6 cellular contexts compared by ENCODE assay signal in the genomic region with DNA sequence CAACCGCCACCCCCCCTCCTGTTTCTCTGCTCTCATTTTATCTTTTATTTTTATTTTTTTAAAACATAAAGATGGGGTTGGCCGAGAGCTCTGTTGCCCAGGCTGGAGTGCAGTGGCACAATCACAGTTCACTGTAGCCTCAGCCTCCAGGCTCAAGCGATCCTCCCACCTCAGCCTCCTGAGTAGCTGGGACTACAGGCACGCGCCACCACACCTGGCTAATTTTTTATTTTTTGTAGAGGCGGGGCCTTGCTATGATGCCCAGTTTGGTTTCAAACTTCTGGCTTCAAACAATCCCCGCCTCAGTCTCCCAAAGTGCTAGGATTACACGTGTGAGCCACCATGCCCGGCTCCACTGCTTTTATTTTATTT. TPM values are rescaled to one million over a fixed set of nuclear protein-coding genes. Genes with fewer than 3 reads are reported as not detected.
DNase-seq lines count a peak whose midpoint lies in the region; ATAC-seq, FAIRE-seq and TF ChIP-seq lines count a peak whose summit lies in the region.
"Not testable (repeated sequence)": the region's sequence is repeated elsewhere in the genome, so short reads cannot be mapped to it uniquely, and the experiment has no call there.

No MANE protein-coding gene starts in this region.

- POLR2A ChIA-PET in A549 (lab: Yijun Ruan, JAX), result interaction anchor here (0.8 kb wide), 1 partner anchor 1297 kb away, joined by 3 read pairs; no protein-coding TSS in a partner anchor
- POLR2A ChIA-PET in K562 (lab: Yijun Ruan, JAX), result not testable (repeated sequence)

- not testable (repeated sequence) for BruUV-seq in K562 (replicated peaks; lab: Mats Ljungman, UMichigan)

- not testable (repeated sequence) for H3K4me3 ChIP-seq in A549; adipocyte (ENCODE audit: low read length); K562; hepatocyte; liver (ENCODE audit: low read depth in 1 of 3, low read length in 3 of 3); parathyroid adenoma (ENCODE audit: low read depth, low read length)

- TF ChIP-seq POLR2A in A549 (IDR thresholded peaks at IDR 0.05; ENCODE audit: low read length); K562 (conservative IDR thresholded peaks at IDR 0.05): not testable (repeated sequence)

- intact Hi-C loops in K562 (cut with micrococcal nuclease), result not testable (repeated sequence)

- not testable (repeated sequence) for H4K20me1 ChIP-seq in K562 (replicated peaks; ENCODE audit: control insufficient read depth, insufficient read depth, low read length); hepatocyte (ENCODE audit: insufficient read depth, poor library complexity, severe bottlenecking)

- H3K79me2 ChIP-seq in K562 (ENCODE audit: control insufficient read depth, insufficient read depth, low read length); hepatocyte; parathyroid adenoma: not testable (repeated sequence)

- not testable (repeated sequence) for FAIRE-seq in A549 (lab: Jason Lieb, UNC); K562 (lab: Jason Lieb, UNC)

- H3K4me2 ChIP-seq in A549, result peak overlapping the region; percentile 22; the same call in 2 of the 3 replicates
- H3K4me2 ChIP-seq in K562 (ENCODE audit: insufficient read depth, low read length); hepatocyte; parathyroid adenoma (ENCODE audit: low read length): not testable (repeated sequence)

- ATAC-seq in A549, K562: not testable (repeated sequence)

- 0 out of 2 replicates have a peak overlapping the region, but pooled peaks have one; percentile 30 for H2AFZ ChIP-seq in K562 (ENCODE audit: low read depth, low read length)
- H2AFZ ChIP-seq in hepatocyte, result not testable (repeated sequence)
- peak overlapping the region; percentile 40 for H2AFZ ChIP-seq in parathyroid adenoma

- not testable (repeated sequence) for H3K9me1 ChIP-seq in K562 (ENCODE audit: control insufficient read depth, insufficient read depth, low read length)

- not testable (repeated sequence) for DNase-seq in A549 (ENCODE audit: low read depth in 1 of 2, low spot score in 1 of 2); adipocyte (ENCODE audit: low read depth); K562 (ENCODE audit: extremely low read depth in 1 of 4, low spot score in 3 of 4); hepatocyte (ENCODE audit: low spot score)

- 94% methylated on average over 9 of the region's 9 CpGs for WGBS in A549 (ENCODE audit: missing lambda C conversion rate)
- WGBS in K562 (ENCODE audit: insufficient coverage, low coverage, missing lambda C conversion rate), result 78% methylated on average over 9 of the region's 9 CpGs
- over 99% methylated on average over 9 of the region's 9 CpGs for WGBS in hepatocyte (ENCODE audit: low lambda C conversion rate, missing lambda C conversion rate)
- 72% methylated on average over 9 of the region's 9 CpGs for WGBS in liver

- not testable (repeated sequence) for H3K9me2 ChIP-seq in hepatocyte (replicated peaks; ENCODE audit: insufficient read depth)

- not testable (repeated sequence) for H3K27me3 ChIP-seq in adipocyte (replicated peaks; ENCODE audit: control insufficient read depth, insufficient read depth, low read length); K562 (ENCODE audit: control insufficient read depth in 2 of 2, insufficient read depth in 2 of 2, low read length in 2 of 2); hepatocyte; liver (ENCODE audit: control insufficient read depth in 4 of 4, insufficient read depth in 4 of 4, low read length in 3 of 4); parathyroid adenoma (ENCODE audit: control insufficient read depth, insufficient read depth, low read length)

- TF ChIP-seq CTCF in A549 (IDR thresholded peaks at IDR 0.05); K562 (IDR thresholded peaks at IDR 0.05 in 2 of 3, conservative IDR thresholded peaks at IDR 0.05 in 1 of 3; ENCODE audit: insufficient read depth in 2 of 3, low read depth in 1 of 3, low read length in 3 of 3); hepatocyte (IDR thresholded peaks at IDR 0.05; ENCODE audit: poor library complexity); liver (IDR thresholded peaks at IDR 0.05; ENCODE audit: low read depth, low read length, missing input control); parathyroid adenoma (IDR thresholded peaks at IDR 0.05): not testable (repeated sequence)

- in situ Hi-C loops in K562 (cut with MboI), result not testable (repeated sequence)

- not testable (repeated sequence) for TF ChIP-seq RAD21 in A549 (conservative IDR thresholded peaks at IDR 0.05 in 1 of 2, IDR thresholded peaks at IDR 0.05 in 1 of 2); K562 (CRISPR knock-in tag; conservative IDR thresholded peaks at IDR 0.05 in 1 of 2, IDR thresholded peaks at IDR 0.05 in 1 of 2); liver (IDR thresholded peaks at IDR 0.05)

- not testable (repeated sequence) for TF ChIP-seq EP300 in A549 (IDR thresholded peaks at IDR 0.05); K562 (IDR thresholded peaks at IDR 0.05; ENCODE audit: low read length)

- peaks cover 28% of the 10 kb centered on the region for H3K4me1 ChIP-seq in A549
- peaks cover 27% of the 10 kb centered on the region for H3K4me1 ChIP-seq in adipocyte (ENCODE audit: control insufficient read depth, insufficient read depth, low read length)
- H3K4me1 ChIP-seq in K562 (replicated peaks in 1 of 2; ENCODE audit: control insufficient read depth in 2 of 2, insufficient read depth in 2 of 2, low read length in 2 of 2); hepatocyte (ENCODE audit: insufficient read depth): not testable (repeated sequence)
- peaks cover 8 to 27% (median 16%) of the 10 kb centered on the region in 4 donors for H3K4me1 ChIP-seq in liver (ENCODE audit: control insufficient read depth in 4 of 4, insufficient read depth in 4 of 4, low read length in 3 of 4)
- peaks cover 11% of the 10 kb centered on the region for H3K4me1 ChIP-seq in parathyroid adenoma

- CTCF ChIA-PET in A549 (lab: Yijun Ruan, JAX) (interaction anchor here (1.1 kb wide), 1 partner anchor 11 kb away, joined by 3 read pairs; no protein-coding TSS in a partner anchor), K562 (lab: Yijun Ruan, JAX; ENCODE audit: low intra/inter-chr PET ratio) (interaction anchor here (0.7 kb wide), 1 partner anchor 87 kb away, joined by 3 read pairs; the partner anchor contains the start of gene TMEM120A)

- H3K27ac ChIP-seq in A549, result peak overlapping the region; percentile 43 to 82
- H3K27ac ChIP-seq in K562 (ENCODE audit: extremely low read depth, low read depth, low read length), result not testable (repeated sequence)
- peak overlapping the region; percentile 69 for H3K27ac ChIP-seq in hepatocyte
- H3K27ac ChIP-seq in liver (ENCODE audit: low read depth in 1 of 2, low read length in 2 of 2), result peak overlapping the region; percentile 70 to 88
- H3K27ac ChIP-seq in parathyroid adenoma, result peak overlapping the region; percentile 99

- H3K9ac ChIP-seq in adipocyte (ENCODE audit: low read length), result peak overlapping the region; percentile 25
- not testable (repeated sequence) for H3K9ac ChIP-seq in K562 (ENCODE audit: insufficient read depth in 1 of 2, low read depth in 2 of 2, low read length in 2 of 2); liver (ENCODE audit: low read depth in 1 of 2, low read length in 2 of 2); parathyroid adenoma

- H3K36me3 ChIP-seq in adipocyte (ENCODE audit: control insufficient read depth, insufficient read depth, low read length, severe bottlenecking); K562 (ENCODE audit: control insufficient read depth, insufficient read depth, low read length); hepatocyte (replicated peaks; ENCODE audit: insufficient read depth, low read depth); liver (ENCODE audit: control insufficient read depth in 4 of 4, insufficient read depth in 3 of 4, low read depth in 1 of 4, low read length in 3 of 4); parathyroid adenoma (ENCODE audit: control insufficient read depth, insufficient read depth, low read length): not testable (repeated sequence)

- not testable (repeated sequence) for H3K9me3 ChIP-seq in A549; adipocyte (ENCODE audit: control insufficient read depth, low read length); K562 (replicated peaks; ENCODE audit: control insufficient read depth, insufficient read depth, low read depth, low read length); hepatocyte (ENCODE audit: low read depth); liver (ENCODE audit: control insufficient read depth in 4 of 4, low read length in 3 of 4); parathyroid adenoma (ENCODE audit: control insufficient read depth, low read length)

RNA-seq across cellular contexts. Expression of gene POR, which starts 7.3 kb away (rescaled TPM):
- 69.6 and 71.1 TPM in 2 replicates for polyA plus RNA-seq in A549 (2011; rRNA removed)
- 93.7 and 128 TPM in 2 replicates for polyA plus RNA-seq in A549 (2012; cell fraction: cytosol; rRNA removed)
- polyA plus RNA-seq in A549 (2012; cell fraction: nucleus; rRNA removed), result 328 and 664 TPM in 2 replicates
- polyA plus RNA-seq in A549 (2017; fragmentation: RNase III; extraction: RNeasy Plus Mini Kit Qiagen cat#74134 plus additional on column Dnase treatment), result 81.3 to 109 TPM (median 103 TPM) in 3 replicates
- 88.6 and 115 TPM in 2 replicates for polyA minus RNA-seq in A549 (2011; rRNA and poly(A)+ RNA removed)
- 102 and 236 TPM in 2 replicates for total RNA-seq in K562 (2011; cell fraction: chromatin; rRNA removed; ENCODE audit: low replicate concordance)
- total RNA-seq in K562 (2011; cell fraction: nucleolus; rRNA removed), result 297 and 329 TPM in 2 replicates
- 126 and 148 TPM in 2 replicates for total RNA-seq in K562 (2011; cell fraction: nucleoplasm; rRNA removed)
- 137 and 192 TPM in 2 replicates for total RNA-seq in K562 (2014; rRNA removed)
- total RNA-seq in K562 (2014; rRNA removed; fragmentation: Illumina TruSeq; extraction: Trizol), result 36.0 and 53.7 TPM in 2 replicates
- total RNA-seq in K562 (2015; rRNA removed; fragmentation: Illumina TruSeq; extraction: Trizol), result 40.8 and 42.0 TPM in 2 replicates
- total RNA-seq in K562 (2021), result 138 and 142 TPM in 2 replicates
- 33.8 and 51.7 TPM in 2 replicates for polyA plus RNA-seq in K562 (2011; rRNA removed)
- 42.7 and 139 TPM in 2 replicates for polyA plus RNA-seq in K562 (2011; cell fraction: cytosol; rRNA removed)
- 158 and 263 TPM in 2 replicates for polyA plus RNA-seq in K562 (2011; cell fraction: nucleus; rRNA removed)
- 72.0 and 103 TPM in 2 replicates for polyA plus RNA-seq in K562 (2012)
- 75.6 and 89.8 TPM in 2 replicates for polyA plus RNA-seq in K562 (2014; fragmentation: Illumina TruSeq; extraction: Trizol)
- 10 to 100 TPM in 1 of 2 experiments, 1 to 10 TPM in 1; 4.7 to 10.6 TPM for polyA plus RNA-seq in K562 (2014; fragmentation: Nextera tagmentation; extraction: Ambion mirVana)
- 67.5 and 76.6 TPM in 2 replicates for polyA plus RNA-seq in K562 (2014; rRNA removed)
- 24.0 and 27.0 TPM in 2 replicates for polyA minus RNA-seq in K562 (2011; rRNA and poly(A)+ RNA removed)
- 76.6 and 85.5 TPM in 2 replicates for polyA minus RNA-seq in K562 (2011; cell fraction: cytosol; rRNA and poly(A)+ RNA removed)
- 41.2 and 50.2 TPM in 2 replicates for polyA minus RNA-seq in K562 (2011; cell fraction: nucleus; rRNA and poly(A)+ RNA removed)
- total RNA-seq in hepatocyte, result 102 and 106 TPM in 2 replicates
- polyA plus RNA-seq in hepatocyte, result 212 and 220 TPM in 2 replicates
- 100 to 1,000 TPM; 116 to 571 TPM for total RNA-seq in liver
- 100 to 1,000 TPM; 377 to 973 TPM for polyA plus RNA-seq in liver

RNA-seq across cellular contexts. Expression of gene RHBDD2, which starts 28.8 kb away (rescaled TPM):
- 61.3 and 65.2 TPM in 2 replicates for polyA plus RNA-seq in A549 (2011; rRNA removed)
- polyA plus RNA-seq in A549 (2012; cell fraction: cytosol; rRNA removed), result 68.6 and 92.9 TPM in 2 replicates
- polyA plus RNA-seq in A549 (2012; cell fraction: nucleus; rRNA removed), result 111 and 114 TPM in 2 replicates
- polyA plus RNA-seq in A549 (2017; fragmentation: RNase III; extraction: RNeasy Plus Mini Kit Qiagen cat#74134 plus additional on column Dnase treatment), result 50.3 to 62.0 TPM (median 59.8 TPM) in 3 replicates
- 70.3 and 85.9 TPM in 2 replicates for polyA minus RNA-seq in A549 (2011; rRNA and poly(A)+ RNA removed)
- 22.0 and 61.8 TPM in 2 replicates for total RNA-seq in K562 (2011; cell fraction: chromatin; rRNA removed; ENCODE audit: low replicate concordance)
- 61.1 and 68.0 TPM in 2 replicates for total RNA-seq in K562 (2011; cell fraction: nucleolus; rRNA removed)
- 53.5 and 72.0 TPM in 2 replicates for total RNA-seq in K562 (2011; cell fraction: nucleoplasm; rRNA removed)
- total RNA-seq in K562 (2014; rRNA removed), result 22.3 and 29.1 TPM in 2 replicates
- 11.0 and 11.8 TPM in 2 replicates for total RNA-seq in K562 (2014; rRNA removed; fragmentation: Illumina TruSeq; extraction: Trizol)
- total RNA-seq in K562 (2015; rRNA removed; fragmentation: Illumina TruSeq; extraction: Trizol), result 14.5 and 14.9 TPM in 2 replicates
- 33.6 and 36.7 TPM in 2 replicates for total RNA-seq in K562 (2021)
- 17.9 and 33.4 TPM in 2 replicates for polyA plus RNA-seq in K562 (2011; rRNA removed)
- polyA plus RNA-seq in K562 (2011; cell fraction: cytosol; rRNA removed), result 31.3 and 72.7 TPM in 2 replicates
- polyA plus RNA-seq in K562 (2011; cell fraction: nucleus; rRNA removed), result 19.7 and 50.0 TPM in 2 replicates
- polyA plus RNA-seq in K562 (2012), result 37.9 and 107 TPM in 2 replicates
- polyA plus RNA-seq in K562 (2014; fragmentation: Illumina TruSeq; extraction: Trizol), result 23.8 and 45.5 TPM in 2 replicates
- 1 to 10 TPM; 3.3 to 5.4 TPM for polyA plus RNA-seq in K562 (2014; fragmentation: Nextera tagmentation; extraction: Ambion mirVana)
- polyA plus RNA-seq in K562 (2014; rRNA removed), result 20.1 and 20.9 TPM in 2 replicates
- 12.8 and 15.1 TPM in 2 replicates for polyA minus RNA-seq in K562 (2011; rRNA and poly(A)+ RNA removed)
- polyA minus RNA-seq in K562 (2011; cell fraction: cytosol; rRNA and poly(A)+ RNA removed), result 20.8 and 31.7 TPM in 2 replicates
- polyA minus RNA-seq in K562 (2011; cell fraction: nucleus; rRNA and poly(A)+ RNA removed), result 10.0 and 15.5 TPM in 2 replicates
- 57.6 and 61.1 TPM in 2 replicates for total RNA-seq in hepatocyte
- 177 and 178 TPM in 2 replicates for polyA plus RNA-seq in hepatocyte
- total RNA-seq in liver, result 10 to 100 TPM; 13.6 to 18.8 TPM
- 10 to 100 TPM; 55.7 to 65.0 TPM for polyA plus RNA-seq in liver
